Comparison of ENCODE assay signal across 1 cellular context in genomic region chr2:138724765-138725459, GRCh38.
A peak's percentile ranks its signal among the peaks of the same experiment; 100 is the strongest.
TF ChIP-seq lines count a peak whose summit lies in the region.

No MANE protein-coding gene starts in this region.

TF ChIP-seq in HepG2, 621 proteins besides CTCF, POLR2A, EP300 and RAD21 (continued from another document and continues in another):
- TF ChIP-seq CEBPZ (IDR thresholded peaks at IDR 0.05; ENCODE audit: low read length) (no peak), AKNA (CRISPR knock-in tag; IDR thresholded peaks at IDR 0.05; ENCODE audit: borderline replicate concordance) (peak; percentile 33; the same call in 1 of the 2 replicates), TCF7 (IDR thresholded peaks at IDR 0.05; ENCODE audit: low read depth) (peak; percentile 32; the same call in 1 of the 2 replicates), DMAP1 (CRISPR knock-in tag; IDR thresholded peaks at IDR 0.05) (no peak), ZNF674 (CRISPR knock-in tag; IDR thresholded peaks at IDR 0.05; ENCODE audit: low read depth) (no peak), PAXIP1 (CRISPR knock-in tag; conservative IDR thresholded peaks at IDR 0.05) (peak; percentile 74), RERE (CRISPR knock-in tag; IDR thresholded peaks at IDR 0.05; ENCODE audit: low read depth) (peak; percentile 90), TOE1 (CRISPR knock-in tag; IDR thresholded peaks at IDR 0.05) (0 out of 2 replicates have a peak, but pooled peaks have one; percentile 38), ASH2L (IDR thresholded peaks at IDR 0.05; ENCODE audit: insufficient read length, low read depth, low read length) (peak; percentile 19), DPF2 (CRISPR knock-in tag; IDR thresholded peaks at IDR 0.05; ENCODE audit: borderline replicate concordance, low read depth) (0 out of 2 replicates have a peak, but pooled peaks have one; percentile 15), HMGXB3 (CRISPR knock-in tag; IDR thresholded peaks at IDR 0.05; ENCODE audit: borderline replicate concordance) (no peak), ARID3A (IDR thresholded peaks at IDR 0.05; ENCODE audit: low read depth, low read length) (peak; percentile 82), MLX (CRISPR knock-in tag; IDR thresholded peaks at IDR 0.05) (0 out of 2 replicates have a peak, but pooled peaks have one; percentile 11), NRL (CRISPR knock-in tag; IDR thresholded peaks at IDR 0.05; ENCODE audit: borderline replicate concordance) (no peak), NFKBIZ (CRISPR knock-in tag; IDR thresholded peaks at IDR 0.05) (no peak), MNT (IDR thresholded peaks at IDR 0.05) (no peak), KDM6A (CRISPR knock-in tag; IDR thresholded peaks at IDR 0.05; ENCODE audit: low read depth) (peak; percentile 27; the same call in 1 of the 2 replicates), ZFP82 (CRISPR knock-in tag; IDR thresholded peaks at IDR 0.05; ENCODE audit: borderline replicate concordance) (0 out of 2 replicates have a peak, but pooled peaks have one; percentile 21)
